In genomic region chr22:19943665-19944026, GRCh38 we compare ENCODE assay signal across 8 cellular contexts. TPM values are rescaled to one million over a fixed set of nuclear protein-coding genes. Genes with fewer than 3 reads are reported as not detected.
DNase-seq lines count a peak whose midpoint lies in the region; ATAC-seq and TF ChIP-seq lines count a peak whose summit lies in the region.

No MANE protein-coding gene starts in this region.

- H3K9me3 ChIP-seq in Peyer's patch (no peaks in the 10 kb centered on the region), HAP-1 (no peaks in the 10 kb centered on the region)

- no peak for ATAC-seq in effector memory CD8-positive, alpha-beta T cell (replicated peaks)

- no peak for TF ChIP-seq CTCF in Peyer's patch (IDR thresholded peaks at IDR 0.05)

- intact Hi-C loops in posterior vena cava (cut with DNase I): no loop called here

- H3K36me3 Mint-ChIP-seq in effector memory CD8-positive, alpha-beta T cell (ENCODE audit: insufficient read depth): peaks cover 13% of the 10 kb centered on the region

- H3K27me3 Mint-ChIP-seq in effector memory CD8-positive, alpha-beta T cell: no peaks in the 10 kb centered on the region

- peak overlapping the region in 1 of 2 donors; percentile 26 for H3K4me3 Mint-ChIP-seq in effector memory CD8-positive, alpha-beta T cell

- H3K4me1 ChIP-seq in Peyer's patch (peaks cover 0 to 39% (median 14%) of the 10 kb centered on the region in 4 donors), HAP-1 (peaks cover 30% of the 10 kb centered on the region)

- H3K27me3 ChIP-seq in Peyer's patch: no peaks in the 10 kb centered on the region
- no peaks in the 10 kb centered on the region for H3K27me3 ChIP-seq in HAP-1 (ENCODE audit: low read depth)

- peak overlapping the region in 1 of 2 donors; percentile 94 for H3K27ac Mint-ChIP-seq in effector memory CD8-positive, alpha-beta T cell

- no peaks in the 10 kb centered on the region for H3K9me3 Mint-ChIP-seq in effector memory CD8-positive, alpha-beta T cell

- H3K27ac ChIP-seq in Peyer's patch (peak overlapping the region; percentile 62 to 90 (median 84)), epithelial cell of prostate (peak overlapping the region; percentile 98)

- H3K36me3 ChIP-seq in Peyer's patch (no peaks in the 10 kb centered on the region), HAP-1 (replicated peaks) (peaks cover 4% of the 10 kb centered on the region)

- no peak for TF ChIP-seq POLR2A in Peyer's patch (IDR thresholded peaks at IDR 0.05)

- H3K4me3 ChIP-seq in Peyer's patch: no peak overlapping the region
- no peak overlapping the region for H3K4me3 ChIP-seq in HAP-1

- peaks cover 40 to 53% of the 10 kb centered on the region in 2 donors for H3K4me1 Mint-ChIP-seq in effector memory CD8-positive, alpha-beta T cell (ENCODE audit: low read depth in 2 of 2)

- peak; percentile 18 for DNase-seq in NCI-H1694 treated with DMSO at 0.1 percent for 48 hours (lab: John Stamatoyannopoulos, UW)
- DNase-seq in NCI-H1694 (lab: John Stamatoyannopoulos, UW): no peak
- no peak for DNase-seq in Peyer's patch
- no peak for DNase-seq in epithelial cell of prostate (ENCODE audit: low read depth, low spot score)
- peak; percentile 58 for DNase-seq in posterior vena cava (ENCODE audit: low spot score)
- DNase-seq in effector memory CD8-positive, alpha-beta T cell: no peak
- no peak for DNase-seq in HAP-1 (ENCODE audit: low spot score in 2 of 2)
- no peak for DNase-seq in NCI-H1436 treated with DMSO at 0.1 percent for 48 hours (lab: John Stamatoyannopoulos, UW)

- in situ Hi-C loops in HAP-1 (cut with MboI; ENCODE audit: low sequenced_read_pairs): no loop called here

RNA-seq across cellular contexts. Expression of gene TXNRD2, which starts 2.0 kb away (rescaled TPM):
- total RNA-seq in Peyer's patch (10 to 100 TPM; 24.7 to 29.8 (median 27.2) TPM), posterior vena cava (10 to 100 TPM; 13.9 to 19.2 TPM)

RNA-seq across cellular contexts. Expression of gene COMT, which starts 2.1 kb away (rescaled TPM):
- total RNA-seq in Peyer's patch (100 to 1,000 TPM in 3 of 4 donors, 10 to 100 TPM in 1; 89.1 to 149 (median 138) TPM), posterior vena cava (10 to 100 TPM; 81.7 to 95.4 TPM)

Comparison
In these comparisons a context has a peak if more than half of its experiments do, and no peak if none do; other contexts are left out.
1. DNase-seq: peak in NCI-H1694 treated with DMSO at 0.1 percent for 48 hours (single experiment) and posterior vena cava (single experiment); none in NCI-H1694 (single experiment), Peyer's patch (0 of 3), epithelial cell of prostate (single experiment), effector memory CD8-positive, alpha-beta T cell (0 of 3), HAP-1 (0 of 2) and NCI-H1436 treated with DMSO at 0.1 percent for 48 hours (single experiment).